8 cellular contexts compared by ENCODE assay signal in the genomic region with DNA sequence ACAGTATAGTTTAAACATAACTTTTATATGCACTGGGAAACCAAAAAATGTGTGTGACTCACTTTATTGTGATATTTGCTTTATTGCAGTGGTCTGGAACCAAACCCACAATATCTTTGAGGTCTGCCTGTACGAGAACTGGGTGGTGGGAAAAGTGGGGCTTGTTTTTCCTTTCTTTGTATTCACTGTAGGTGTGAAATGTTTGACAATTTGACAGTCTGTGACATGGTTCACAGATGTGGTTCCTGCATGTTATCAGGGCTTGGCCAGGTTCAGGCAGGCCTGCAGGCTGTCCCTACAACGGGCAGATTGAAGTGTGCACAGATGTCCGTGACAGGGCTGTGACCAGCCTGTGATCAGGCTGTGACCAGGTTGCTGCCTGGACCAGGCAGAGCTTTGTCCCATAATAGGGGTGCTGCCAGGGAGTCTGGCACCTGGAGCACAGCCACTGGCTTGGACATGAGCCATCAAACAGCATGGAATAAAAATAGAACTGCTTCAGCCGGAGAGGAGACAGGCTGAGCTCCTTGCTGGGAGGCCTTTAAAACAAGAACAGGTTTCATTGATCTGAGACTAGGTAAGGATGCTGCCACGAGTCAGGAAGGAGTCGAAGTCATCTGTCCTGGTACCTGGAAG.
DNase-seq lines count a peak whose midpoint lies in the region; ATAC-seq lines count a peak whose summit lies in the region.

No MANE protein-coding gene starts in this region.

- H3K4me1 ChIP-seq in mesenchymal stem cell (ENCODE audit: control insufficient read depth, insufficient read depth, low read depth, low read length) (peaks cover 14% of the 10 kb centered on the region), HAP-1 (no peaks in the 10 kb centered on the region)

- no peak overlapping the region for H2BK12ac ChIP-seq in mesenchymal stem cell (ENCODE audit: low read length in 2 of 2)

- H3K14ac ChIP-seq in mesenchymal stem cell (ENCODE audit: low read length in 2 of 2): no peak overlapping the region

- WGBS in mesenchymal stem cell: 61% methylated on average over 6 of the region's 6 CpGs

- H2AK5ac ChIP-seq in mesenchymal stem cell (ENCODE audit: low read length, severe bottlenecking): no peak overlapping the region

- no peak overlapping the region for H2BK5ac ChIP-seq in mesenchymal stem cell (ENCODE audit: low read depth, low read length, poor library complexity, severe bottlenecking)

- no peak overlapping the region for H2BK15ac ChIP-seq in mesenchymal stem cell (ENCODE audit: low read depth, poor library complexity, severe bottlenecking)

- H4K91ac ChIP-seq in mesenchymal stem cell (ENCODE audit: low read length): no peak overlapping the region

- in situ Hi-C loops in HAP-1 (cut with MboI; ENCODE audit: low sequenced_read_pairs): no loop called here

- ATAC-seq in HG02970 (IDR thresholded peaks at IDR 0.05; ENCODE audit: low FRiP score, unreplicated experiment) (no peak), HG03565 (IDR thresholded peaks at IDR 0.05; ENCODE audit: unreplicated experiment) (no peak)

- H3K9ac ChIP-seq in mesenchymal stem cell (ENCODE audit: low read length): peak overlapping the region; percentile 42

- H2BK120ac ChIP-seq in mesenchymal stem cell (ENCODE audit: low read depth, low read length): no peak overlapping the region

- H3K4me2 ChIP-seq in mesenchymal stem cell (ENCODE audit: low read length, poor library complexity, severe bottlenecking): no peak overlapping the region

- H3K9me3 ChIP-seq in mesenchymal stem cell (ENCODE audit: control insufficient read depth, low read length) (no peaks in the 10 kb centered on the region), HAP-1 (no peaks in the 10 kb centered on the region)

- H2AFZ ChIP-seq in mesenchymal stem cell (ENCODE audit: low read depth, low read length): no peak overlapping the region

- no peaks in the 10 kb centered on the region for H3K36me3 ChIP-seq in mesenchymal stem cell (ENCODE audit: control insufficient read depth in 1 of 2, insufficient read depth in 2 of 2, low read depth in 1 of 2, low read length in 2 of 2)
- H3K36me3 ChIP-seq in HAP-1 (replicated peaks): no peaks in the 10 kb centered on the region

- H3K27me3 ChIP-seq in mesenchymal stem cell (ENCODE audit: control insufficient read depth in 1 of 2, insufficient read depth in 1 of 2, low read length in 2 of 2) (no peaks in the 10 kb centered on the region), HAP-1 (ENCODE audit: low read depth) (no peaks in the 10 kb centered on the region)

- H4K8ac ChIP-seq in mesenchymal stem cell (ENCODE audit: low read length): no peak overlapping the region

- H3K27ac ChIP-seq in mesenchymal stem cell (ENCODE audit: low read length, poor library complexity, severe bottlenecking): no peak overlapping the region

- H3K23ac ChIP-seq in mesenchymal stem cell (ENCODE audit: low read length in 2 of 2): peak overlapping the region in 1 of 2 experiments; percentile 57

- no peak overlapping the region for H3K18ac ChIP-seq in mesenchymal stem cell (ENCODE audit: low read depth in 1 of 2, low read length in 2 of 2)

- DNase-seq in COLO668 (lab: John Stamatoyannopoulos, UW; ENCODE audit: unreplicated experiment): peak; percentile 64
- DNase-seq in NCI-H2081 (lab: John Stamatoyannopoulos, UW): peak; percentile 66 to 94
- DNase-seq in amniotic epithelial cell (ENCODE audit: low read depth): peak; percentile 40
- DNase-seq in mesenchymal stem cell: no peak
- no peak for DNase-seq in retina
- DNase-seq in HAP-1 (ENCODE audit: low spot score in 2 of 2): no peak

- H3K4me3 ChIP-seq in mesenchymal stem cell (ENCODE audit: insufficient read depth in 1 of 2, low read depth in 1 of 2, low read length in 2 of 2) (no peak overlapping the region), HAP-1 (no peak overlapping the region)

- no peaks in the 10 kb centered on the region for H3K79me1 ChIP-seq in mesenchymal stem cell (replicated peaks; ENCODE audit: low read length, poor library complexity, severe bottlenecking)

- no peak overlapping the region for H3K4ac ChIP-seq in mesenchymal stem cell (ENCODE audit: low read depth in 1 of 2, low read length in 2 of 2)

Comparison
In these comparisons a context has a peak if more than half of its experiments do, and no peak if none do; other contexts are left out.
1. DNase-seq: peak in COLO668 (single experiment), NCI-H2081 (2 of 2) and amniotic epithelial cell (single experiment); none in mesenchymal stem cell (single experiment), retina (single experiment) and HAP-1 (0 of 2).